In the genomic region with DNA sequence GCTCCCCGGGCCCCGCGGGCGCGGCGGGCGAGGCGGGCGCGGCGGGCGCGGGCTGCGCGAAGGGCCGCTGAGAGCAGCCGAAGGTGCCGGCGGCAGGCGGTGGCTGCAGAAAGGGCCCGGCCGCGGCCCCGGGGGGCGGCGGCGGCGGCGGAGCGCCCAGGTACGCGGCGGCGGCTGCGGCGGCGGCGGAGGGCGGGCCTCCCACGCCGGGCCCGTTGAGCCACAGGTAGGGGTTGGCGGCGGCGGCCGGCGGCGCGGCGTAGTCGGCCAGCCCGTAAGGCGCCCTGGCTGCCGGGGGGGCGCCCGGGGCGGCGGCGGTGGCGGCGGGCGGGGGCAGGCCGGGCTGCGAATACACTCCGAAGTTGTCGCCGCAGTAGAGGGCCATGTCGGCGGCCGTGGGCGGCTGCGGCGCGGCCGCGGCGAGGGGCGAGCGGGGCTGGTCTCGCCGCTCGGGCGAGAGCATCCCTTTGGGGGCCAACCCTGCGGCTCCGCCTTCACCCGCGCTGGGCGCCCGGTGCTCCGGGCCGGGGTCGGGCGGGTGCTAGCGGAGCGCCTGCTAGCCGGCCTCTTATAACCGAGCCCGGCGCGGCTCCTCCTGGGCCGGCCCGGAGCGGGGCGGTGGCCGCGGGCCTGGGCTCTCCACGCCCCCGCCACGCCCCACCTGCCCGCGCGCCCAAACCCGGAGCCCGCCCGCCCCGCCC, we compare ENCODE assay signal across 9 cellular contexts. TPM values are rescaled to one million over a fixed set of nuclear protein-coding genes. Genes with fewer than 3 reads are reported as not detected.
A peak's percentile ranks its signal among the peaks of the same experiment; 100 is the strongest.
DNase-seq lines count a peak whose midpoint lies in the region; ATAC-seq and TF ChIP-seq lines count a peak whose summit lies in the region.
"Had no signal": no experiment of that assay in that cellular context is flagged by ENCODE, and none has a peak within 500 bp of the region (broad histone marks: within the 10 kb centered on the region; RNA-seq: fewer than 3 reads in every experiment).

FOXI3 (minus strand) TSS at position 543 of the 701 bp plus-strand sequence; CDS start at position 385, 158 bp downstream.

- no peaks in the 10 kb centered on the region for H3K9me3 ChIP-seq in GM23248 (ENCODE audit: low read depth)

- H4K20me1 ChIP-seq in GM23248 (ENCODE audit: insufficient read depth) = no peaks in the 10 kb centered on the region

- no peaks in the 10 kb centered on the region for H3K79me2 ChIP-seq in GM23248 (ENCODE audit: insufficient read depth)

- 3 to 5% methylated on average over 19 to 71 of the region's 116 CpGs for WGBS in GM23248 (ENCODE audit: low coverage in 1 of 2, low lambda C conversion rate in 2 of 2, missing lambda C conversion rate in 2 of 2), 2 experiments

- H3K4me3 ChIP-seq in GM23248 = no peak within 1 kb of the TSS

- no peaks in the 10 kb centered on the region for H3K36me3 Mint-ChIP-seq in immature natural killer cell
- H3K36me3 Mint-ChIP-seq in type B pancreatic cell = no peaks in the 10 kb centered on the region

- H3K9me3 Mint-ChIP-seq in immature natural killer cell (peaks cover 0 to 5% (median 0%) of the 10 kb centered on the region in 6 donors), type B pancreatic cell (no peaks in the 10 kb centered on the region)

- no peaks in the 10 kb centered on the region for H3K9me2 ChIP-seq in GM23248 (ENCODE audit: insufficient read depth)

- H3K4me3 Mint-ChIP-seq in immature natural killer cell = peak within 1 kb of the TSS; percentile 71 to 80 (median 74)
- H3K4me3 Mint-ChIP-seq in type B pancreatic cell = peak within 1 kb of the TSS; percentile 91

- H3K4me1 Mint-ChIP-seq in immature natural killer cell = peaks cover 8 to 9% of the 10 kb centered on the region in 2 donors
- H3K4me1 Mint-ChIP-seq in type B pancreatic cell (ENCODE audit: unreplicated experiment) = peaks cover 5% of the 10 kb centered on the region

- peaks cover 70% of the 10 kb centered on the region for H3K27me3 ChIP-seq in GM23248 (replicated peaks; ENCODE audit: insufficient read depth)

- no peak within 1 kb of the TSS for H3K4me2 ChIP-seq in GM23248 (ENCODE audit: unreplicated experiment)

- ATAC-seq in GM19395 (IDR thresholded peaks at IDR 0.05; ENCODE audit: unreplicated experiment) (no peak), HG03097 (IDR thresholded peaks at IDR 0.05; ENCODE audit: low FRiP score, unreplicated experiment) (no peak)

- H3F3A ChIP-seq in GM23248 (ENCODE audit: insufficient read depth) = no peaks in the 10 kb centered on the region

- no peaks in the 10 kb centered on the region for H3K4me1 ChIP-seq in GM23248 (ENCODE audit: insufficient read depth)

- DNase-seq in activated T-cell treated with anti-CD3 and anti-CD28 coated beads for 48 hours (ENCODE audit: low read depth) = peak; percentile 1
- no peak for DNase-seq in activated T-cell treated with anti-CD3 and anti-CD28 coated beads for 4 hours
- DNase-seq in activated T-cell treated with anti-CD3 and anti-CD28 coated beads, Interleukin-2, amount 50 U/mL, for 1 hour = peak; percentile 25
- DNase-seq in immature natural killer cell = peak in 2 of 3 donors; percentile 0 to 3
- no peak for DNase-seq in type B pancreatic cell (ENCODE audit: extremely low spot score, unreplicated experiment)
- DNase-seq in GM23248 = no peak

- no peak for TF ChIP-seq CTCF in type B pancreatic cell (conservative IDR thresholded peaks at IDR 0.05)

- H3K36me3 ChIP-seq in GM23248 (ENCODE audit: low read depth) = no peaks in the 10 kb centered on the region

- H3K9ac ChIP-seq in GM23248 = no peak within 1 kb of the TSS

- in situ Hi-C loops in GM23248 (cut with MboI) = no loop called here

- H3K27ac ChIP-seq in GM23248 = no peak within 1 kb of the TSS

- H2AFZ ChIP-seq in GM23248 = no peak within 1 kb of the TSS

- H3K27ac Mint-ChIP-seq in immature natural killer cell (no peak within 1 kb of the TSS), type B pancreatic cell (peak within 1 kb of the TSS; percentile 88)

- H3K27me3 Mint-ChIP-seq in immature natural killer cell (ENCODE audit: low read depth in 3 of 3) (peaks cover 16 to 32% (median 20%) of the 10 kb centered on the region in 3 donors), type B pancreatic cell (peaks cover 68% of the 10 kb centered on the region)

RNA-seq across cellular contexts. Expression of gene FOXI3, which starts in this region (rescaled TPM):
- polyA plus RNA-seq in immature natural killer cell = not detected
- 1.1 and 2.2 TPM in 2 replicates for total RNA-seq in type B pancreatic cell (ENCODE audit: low replicate concordance)
- total RNA-seq in GM23248 (2014; rRNA removed; shearing (Covaris generic)) = not detected in 2 replicates
- not detected in 2 replicates for polyA plus RNA-seq in GM23248 (2016; fragmentation: Nextera tagmentation; extraction: Ambion mirVana)
- total RNA-seq: liver had no signal
- polyA plus RNA-seq: liver had no signal

Comparison
In these comparisons a context has a peak if more than half of its experiments do, and no peak if none do; other contexts are left out.
1. DNase-seq: peak in activated T-cell treated with anti-CD3 and anti-CD28 coated beads for 48 hours (single experiment) and activated T-cell treated with anti-CD3 and anti-CD28 coated beads, Interleukin-2, amount 50 U/mL, for 1 hour (single experiment); none in activated T-cell treated with anti-CD3 and anti-CD28 coated beads for 4 hours (single experiment), type B pancreatic cell (single experiment) and GM23248 (single experiment).
2. Peak in DNase-seq in immature natural killer cell; RNA of the gene not detected or under 1 TPM.